11 cellular contexts compared by ENCODE assay signal in the genomic region with DNA sequence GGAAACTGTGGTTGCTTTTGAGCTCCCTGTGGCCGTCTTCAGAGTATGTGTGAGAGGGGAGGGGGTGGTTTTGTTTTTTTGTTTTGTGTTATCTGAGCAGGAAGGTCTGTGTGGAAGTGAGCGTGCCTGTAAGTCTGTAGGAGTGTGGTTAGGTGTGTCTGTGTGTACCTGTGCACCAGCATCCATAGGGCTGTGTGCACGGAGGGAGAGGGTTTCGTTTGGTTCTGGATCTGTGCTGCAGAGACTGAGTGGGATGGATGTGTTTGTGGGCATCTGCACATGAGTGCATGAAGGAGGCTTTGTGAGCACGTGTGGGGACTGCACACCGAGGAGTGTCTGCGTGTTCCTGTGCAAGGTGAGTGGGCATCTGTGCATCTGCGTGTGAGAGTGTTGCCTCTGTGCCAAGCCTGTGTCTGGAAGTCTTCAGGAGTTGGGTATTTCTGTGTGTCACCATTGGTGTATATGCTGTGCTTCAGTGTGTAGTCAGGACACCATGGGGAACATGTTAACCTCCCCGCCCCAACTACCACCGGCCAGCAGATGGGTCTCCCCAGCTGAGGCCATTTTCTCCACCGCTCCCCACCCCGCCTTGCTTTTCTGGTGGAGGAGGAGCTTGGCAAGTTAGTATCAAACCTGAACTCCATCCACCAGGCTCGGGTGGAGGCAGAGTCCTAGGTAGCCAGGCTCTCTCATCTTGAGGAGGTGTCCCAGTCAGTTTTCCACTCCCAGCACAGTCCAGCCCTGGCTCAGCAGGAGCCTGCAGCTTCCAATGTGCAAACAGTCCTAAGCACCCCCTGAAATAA. TPM values are rescaled to one million over a fixed set of nuclear protein-coding genes. Genes with fewer than 3 reads are reported as not detected.
A peak's percentile ranks its signal among the peaks of the same experiment; 100 is the strongest.
DNase-seq lines count a peak whose midpoint lies in the region; ATAC-seq and TF ChIP-seq lines count a peak whose summit lies in the region.
"Had no signal": no experiment of that assay in that cellular context is flagged by ENCODE, and none has a peak within 500 bp of the region (broad histone marks: within the 10 kb centered on the region; RNA-seq: fewer than 3 reads in every experiment).

No MANE protein-coding gene starts in this region.

- H3K27ac ChIP-seq in CD4-positive, CD25-positive, alpha-beta regulatory T cell (ENCODE audit: insufficient read depth, low read length, poor library complexity, severe bottlenecking), result no peak overlapping the region
- no peak overlapping the region for H3K27ac ChIP-seq in duodenal mucosa (ENCODE audit: low read depth, low read length)
- H3K27ac ChIP-seq: esophagus squamous epithelium had no signal

- no peak overlapping the region for H3K9ac ChIP-seq in duodenal mucosa (ENCODE audit: low read depth in 1 of 2, low read length in 2 of 2)

- TF ChIP-seq CTCF in neural crest cell (conservative IDR thresholded peaks at IDR 0.05), result no peak

- peak overlapping the region; percentile 55 to 82 (median 70) for H3K4me3 Mint-ChIP-seq in CD4-positive, CD25-positive, alpha-beta regulatory T cell
- peak overlapping the region; percentile 16 to 79 (median 64) for H3K4me3 Mint-ChIP-seq in IgD-negative memory B cell
- H3K4me3 Mint-ChIP-seq in neural crest cell, result peak overlapping the region; percentile 28
- H3K4me3 Mint-ChIP-seq in activated CD8-positive, alpha-beta memory T cell treated with anti-CD3 and anti-CD28 coated beads, Interleukin-2, amount 10 ng/mL, durations not matched to agents 7 days and 5 days, result no peak overlapping the region

- peaks cover 38% of the 10 kb centered on the region for H3K27me3 ChIP-seq in CD4-positive, CD25-positive, alpha-beta regulatory T cell (ENCODE audit: control insufficient read depth, insufficient read depth, low read length)
- peaks cover 37 to 68% of the 10 kb centered on the region in 2 donors for H3K27me3 ChIP-seq in duodenal mucosa (ENCODE audit: control insufficient read depth in 1 of 2, insufficient read depth in 2 of 2, low read length in 2 of 2)

- H3K9me3 Mint-ChIP-seq in CD4-positive, CD25-positive, alpha-beta regulatory T cell, result peaks cover 0 to 5% (median 0%) of the 10 kb centered on the region in 7 donors
- H3K9me3 Mint-ChIP-seq in IgD-negative memory B cell (peaks cover 0 to 5% (median 1%) of the 10 kb centered on the region in 3 donors), neural crest cell (no peaks in the 10 kb centered on the region)
- no peaks in the 10 kb centered on the region for H3K9me3 Mint-ChIP-seq in activated CD8-positive, alpha-beta memory T cell treated with anti-CD3 and anti-CD28 coated beads, Interleukin-2, amount 10 ng/mL, durations not matched to agents 7 days and 5 days (ENCODE audit: low read depth)

- H3K9me3 ChIP-seq in CD4-positive, CD25-positive, alpha-beta regulatory T cell (ENCODE audit: control insufficient read depth in 2 of 2, low read length in 2 of 2), result no peaks in the 10 kb centered on the region
- H3K9me3 ChIP-seq in duodenal mucosa (ENCODE audit: control insufficient read depth in 1 of 2, low read length in 2 of 2), result no peaks in the 10 kb centered on the region
- H3K9me3 ChIP-seq: esophagus squamous epithelium had no signal

- peak overlapping the region; percentile 26 for H3K4me3 ChIP-seq in CD4-positive, CD25-positive, alpha-beta regulatory T cell (ENCODE audit: low read depth, low read length)
- peak overlapping the region; percentile 32 to 53 for H3K4me3 ChIP-seq in duodenal mucosa (ENCODE audit: low read depth in 1 of 2, low read length in 2 of 2)

- no peak for DNase-seq in CD4-positive, CD25-positive, alpha-beta regulatory T cell
- DNase-seq in neural crest cell (ENCODE audit: low read depth, low spot score) (no peak), COLO829 (ENCODE audit: low spot score) (no peak), 8988T (no peak)
- DNase-seq in activated CD8-positive, alpha-beta memory T cell treated with anti-CD3 and anti-CD28 coated beads, Interleukin-2, amount 10 ng/mL, durations not matched to agents 7 days and 5 days, result no peak
- DNase-seq: esophagus squamous epithelium; IMR-90; NCI-H1694; stimulated activated CD8-positive, alpha-beta memory T cell treated with anti-CD3 and anti-CD28 coated beads, Interleukin-4, amount 100 ng/mL, for 48 hours had no signal

- peaks cover 77% of the 10 kb centered on the region for H3K27me3 Mint-ChIP-seq in CD4-positive, CD25-positive, alpha-beta regulatory T cell
- H3K27me3 Mint-ChIP-seq in IgD-negative memory B cell (peaks cover 64% of the 10 kb centered on the region), neural crest cell (ENCODE audit: low read depth) (peaks cover 100% of the 10 kb centered on the region)
- peaks cover 85% of the 10 kb centered on the region for H3K27me3 Mint-ChIP-seq in activated CD8-positive, alpha-beta memory T cell treated with anti-CD3 and anti-CD28 coated beads, Interleukin-2, amount 10 ng/mL, durations not matched to agents 7 days and 5 days

- H3K36me3 Mint-ChIP-seq in CD4-positive, CD25-positive, alpha-beta regulatory T cell, result no peaks in the 10 kb centered on the region
- peaks cover 4% of the 10 kb centered on the region for H3K36me3 Mint-ChIP-seq in IgD-negative memory B cell
- H3K36me3 Mint-ChIP-seq in neural crest cell (ENCODE audit: low read depth), result peaks cover 2% of the 10 kb centered on the region
- H3K36me3 Mint-ChIP-seq in activated CD8-positive, alpha-beta memory T cell treated with anti-CD3 and anti-CD28 coated beads, Interleukin-2, amount 10 ng/mL, durations not matched to agents 7 days and 5 days, result no peaks in the 10 kb centered on the region

- H3K36me3 ChIP-seq in CD4-positive, CD25-positive, alpha-beta regulatory T cell (ENCODE audit: control insufficient read depth, insufficient read depth, low read length), result no peaks in the 10 kb centered on the region
- no peaks in the 10 kb centered on the region for H3K36me3 ChIP-seq in duodenal mucosa (ENCODE audit: control insufficient read depth in 1 of 2, insufficient read depth in 2 of 2, low read length in 2 of 2)
- H3K36me3 ChIP-seq: esophagus squamous epithelium had no signal

- H3K4me1 Mint-ChIP-seq in CD4-positive, CD25-positive, alpha-beta regulatory T cell, result peaks cover 4 to 36% (median 14%) of the 10 kb centered on the region in 4 donors
- H3K4me1 Mint-ChIP-seq in IgD-negative memory B cell (peaks cover 10 to 22% (median 19%) of the 10 kb centered on the region in 3 donors), neural crest cell (peaks cover 25% of the 10 kb centered on the region)
- H3K4me1 Mint-ChIP-seq in activated CD8-positive, alpha-beta memory T cell treated with anti-CD3 and anti-CD28 coated beads, Interleukin-2, amount 10 ng/mL, durations not matched to agents 7 days and 5 days, result peaks cover 23% of the 10 kb centered on the region

- H3K4me1 ChIP-seq in CD4-positive, CD25-positive, alpha-beta regulatory T cell (ENCODE audit: control insufficient read depth, insufficient read depth, low read length, poor library complexity, severe bottlenecking), result peaks cover 31% of the 10 kb centered on the region
- H3K4me1 ChIP-seq in duodenal mucosa (ENCODE audit: control insufficient read depth in 1 of 2, insufficient read depth in 2 of 2, low read length in 2 of 2), result peaks cover 30 to 35% of the 10 kb centered on the region in 2 donors

- CTCF ChIA-PET in activated CD8-positive, alpha-beta memory T cell treated with anti-CD3 and anti-CD28 coated beads, Interleukin-2, amount 10 ng/mL, durations not matched to agents 7 days and 5 days (lab: Charles Lee), result interaction anchor here (1.3 to 9.4 kb wide), 4 partner anchors 17 to 90 kb away, joined by 3 to 95 read pairs (median 8); no protein-coding TSS in a partner anchor

- H3K27ac Mint-ChIP-seq in CD4-positive, CD25-positive, alpha-beta regulatory T cell, result no peak overlapping the region
- no peak overlapping the region for H3K27ac Mint-ChIP-seq in IgD-negative memory B cell
- H3K27ac Mint-ChIP-seq in neural crest cell (ENCODE audit: unreplicated experiment), result no peak overlapping the region
- H3K27ac Mint-ChIP-seq in activated CD8-positive, alpha-beta memory T cell treated with anti-CD3 and anti-CD28 coated beads, Interleukin-2, amount 10 ng/mL, durations not matched to agents 7 days and 5 days, result no peak overlapping the region

- no peak for ATAC-seq in CD4-positive, CD25-positive, alpha-beta regulatory T cell (ENCODE audit: low read depth in 2 of 2)
- no peak for ATAC-seq in activated CD8-positive, alpha-beta memory T cell treated with anti-CD3 and anti-CD28 coated beads, Interleukin-2, amount 10 ng/mL, durations not matched to agents 7 days and 5 days

RNA-seq across cellular contexts. Expression of gene TLX1, which starts 7.1 kb away (rescaled TPM):
- not detected for total RNA-seq in CD4-positive, CD25-positive, alpha-beta regulatory T cell
- not detected for polyA plus RNA-seq in CD4-positive, CD25-positive, alpha-beta regulatory T cell
- not detected for polyA plus RNA-seq in IgD-negative memory B cell
- 0.16 and 0.33 TPM in 2 replicates for total RNA-seq in neural crest cell
- total RNA-seq in activated CD8-positive, alpha-beta memory T cell treated with anti-CD3 and anti-CD28 coated beads, Interleukin-2, amount 10 ng/mL, durations not matched to agents 7 days and 5 days, result not detected
- total RNA-seq: esophagus squamous epithelium, IMR-90 had no signal
- polyA plus RNA-seq: IMR-90 had no signal
